In genomic region chr5:68744196-68744595, GRCh38 we compare ENCODE assay signal across 17 cellular contexts.
DNase-seq lines count a peak whose midpoint lies in the region; ATAC-seq, FAIRE-seq and TF ChIP-seq lines count a peak whose summit lies in the region.
"Had no signal": no experiment of that assay in that cellular context is flagged by ENCODE, and none has a peak within 500 bp of the region (broad histone marks: within the 10 kb centered on the region; RNA-seq: fewer than 3 reads in every experiment).

No MANE protein-coding gene starts in this region.

- peak overlapping the region; percentile 20 for H2BK12ac ChIP-seq in trophoblast cell (ENCODE audit: low read length)

- peak overlapping the region; percentile 27 to 76 (median 68) for H3K4me3 ChIP-seq in liver (ENCODE audit: low read depth in 1 of 3, low read length in 3 of 3)
- H3K4me3 ChIP-seq in HepG2 (replicated peaks in 1 of 3; ENCODE audit: insufficient read depth in 1 of 3, low read depth in 2 of 3, low read length in 3 of 3) = no peak overlapping the region
- no peak overlapping the region for H3K4me3 ChIP-seq in trophoblast cell (ENCODE audit: low read depth, low read length)
- no peak overlapping the region for H3K4me3 ChIP-seq in body of pancreas
- H3K4me3 ChIP-seq: BLaER1, Peyer's patch had no signal

- ATAC-seq in HepG2 = no peak
- no peak for ATAC-seq in body of pancreas
- ATAC-seq in GM21723 (IDR thresholded peaks at IDR 0.05; ENCODE audit: unreplicated experiment) = no peak

- H3K9me3 ChIP-seq in liver (ENCODE audit: control insufficient read depth in 4 of 4, low read length in 3 of 4) (no peaks in the 10 kb centered on the region), HepG2 (ENCODE audit: low read length) (no peaks in the 10 kb centered on the region), trophoblast cell (ENCODE audit: insufficient read depth, low read depth, low read length) (no peaks in the 10 kb centered on the region), body of pancreas (no peaks in the 10 kb centered on the region)
- H3K9me3 ChIP-seq: BLaER1, Peyer's patch had no signal

- TF ChIP-seq POLR2A in HepG2 (IDR thresholded peaks at IDR 0.05; ENCODE audit: insufficient read depth in 1 of 2, low read depth in 2 of 2, low read length in 2 of 2) (no peak), body of pancreas (IDR thresholded peaks at IDR 0.05) (no peak)

- no peaks in the 10 kb centered on the region for H3K79me2 ChIP-seq in HepG2 (ENCODE audit: insufficient read depth, low read length)
- H3K79me2 ChIP-seq in trophoblast cell (ENCODE audit: control insufficient read depth, insufficient read depth, low read length, poor library complexity) = no peaks in the 10 kb centered on the region

- WGBS in liver = 49% methylated on average over 4 of the region's 4 CpGs
- 11% methylated on average over 4 of the region's 4 CpGs for WGBS in HepG2 (ENCODE audit: low lambda C conversion rate)
- WGBS in trophoblast cell (ENCODE audit: extremely low coverage, insufficient coverage, insufficient read length) = no CpG with 5 or more reads among the region's 4 CpGs
- WGBS in body of pancreas, 2 donors = 76 to 85% methylated on average over 4 of the region's 4 CpGs

- in situ Hi-C loops in HepG2 (cut with HindIII; ENCODE audit: extremely low pct_ligation_motif_present, low pct_unique_long_range_greater_than_20kb) = no loop called here

- H3K4ac ChIP-seq in trophoblast cell (ENCODE audit: low read depth, low read length) = no peak overlapping the region

- DNase-seq in HepG2 (ENCODE audit: low spot score) = no peak
- DNase-seq in trophoblast cell = no peak
- no peak for DNase-seq in body of pancreas
- no peak for DNase-seq in NCI-H187 treated with DMSO at 0.1 percent for 48 hours (lab: John Stamatoyannopoulos, UW)
- DNase-seq: CD4-positive, alpha-beta T cell; COR-L47; Kasumi-1; NCI-H1417; NCI-H1694 treated with DMSO at 0.1 percent for 48 hours; NCI-H510A treated with DMSO at 0.1 percent for 48 hours; NCI-H748 treated with DMSO at 0.1 percent for 48 hours; Peyer's patch had no signal

- H4K8ac ChIP-seq in trophoblast cell (ENCODE audit: low read depth, low read length) = no peak overlapping the region

- H4K20me1 ChIP-seq in HepG2 (ENCODE audit: insufficient read depth, low read length) = no peaks in the 10 kb centered on the region
- H4K20me1 ChIP-seq: BLaER1 had no signal

- no peak for TF ChIP-seq EP300 in HepG2 (IDR thresholded peaks at IDR 0.05; ENCODE audit: low read depth in 2 of 2, low read length in 2 of 2)
- no peak for TF ChIP-seq EP300 in HepG2 (CRISPR knock-in tag; IDR thresholded peaks at IDR 0.05; ENCODE audit: borderline replicate concordance)

- no peak for TF ChIP-seq RAD21 in liver (IDR thresholded peaks at IDR 0.05)
- TF ChIP-seq RAD21 in HepG2 (CRISPR knock-in tag; IDR thresholded peaks at IDR 0.05) = no peak

- H3K23ac ChIP-seq in trophoblast cell (ENCODE audit: low read length) = no peak overlapping the region

- no peak for FAIRE-seq in HepG2 (lab: Jason Lieb, UNC)
- FAIRE-seq: G401.6 had no signal

- no peak overlapping the region for H2AK5ac ChIP-seq in trophoblast cell (ENCODE audit: low read length)

- H3K27ac ChIP-seq in liver (ENCODE audit: low read depth in 1 of 2, low read length in 2 of 2) (peak overlapping the region; percentile 92 to 95), HepG2 (ENCODE audit: extremely low read length, insufficient read depth, low read length) (no peak overlapping the region), angular gyrus (ENCODE audit: low read depth, low read length) (peak overlapping the region; percentile 77), trophoblast cell (ENCODE audit: low read depth, low read length) (no peak overlapping the region), body of pancreas (no peak overlapping the region)
- H3K27ac ChIP-seq: BLaER1, Peyer's patch had no signal

- no peak overlapping the region for H2AFZ ChIP-seq in HepG2 (ENCODE audit: low read length)
- no peak overlapping the region for H2AFZ ChIP-seq in trophoblast cell (ENCODE audit: insufficient read depth, low read length, poor library complexity)

- H3K9ac ChIP-seq in liver (ENCODE audit: low read depth in 1 of 2, low read length in 2 of 2) (peak overlapping the region; percentile 89 to 97), HepG2 (ENCODE audit: insufficient read depth, low read depth, low read length) (no peak overlapping the region), trophoblast cell (ENCODE audit: low read length) (no peak overlapping the region)
- H3K9ac ChIP-seq: BLaER1 had no signal

- no TSS peak for BruUV-seq in HepG2 (replicated peaks; lab: Mats Ljungman, UMichigan)

- H3K4me2 ChIP-seq in HepG2 (ENCODE audit: low read depth, low read length) (no peak overlapping the region), trophoblast cell (ENCODE audit: low read length) (no peak overlapping the region)
- H3K4me2 ChIP-seq: BLaER1 had no signal

- no peak overlapping the region for H2BK120ac ChIP-seq in trophoblast cell (ENCODE audit: insufficient read depth, low read length, poor library complexity)

- CTCF ChIA-PET in HepG2 (lab: Yijun Ruan, JAX; ENCODE audit: low intra/inter-chr PET ratio, low total read pairs) = no interaction called here

- no peaks in the 10 kb centered on the region for H3K27me3 ChIP-seq in liver (ENCODE audit: control insufficient read depth in 4 of 4, insufficient read depth in 4 of 4, low read length in 3 of 4)
- no peaks in the 10 kb centered on the region for H3K27me3 ChIP-seq in HepG2 (ENCODE audit: control insufficient read depth in 1 of 2, insufficient read depth in 2 of 2, low read length in 2 of 2)
- no peaks in the 10 kb centered on the region for H3K27me3 ChIP-seq in trophoblast cell (ENCODE audit: insufficient read depth, low read length)
- no peaks in the 10 kb centered on the region for H3K27me3 ChIP-seq in body of pancreas
- H3K27me3 ChIP-seq: Peyer's patch had no signal

- peaks cover 5 to 50% (median 19%) of the 10 kb centered on the region in 4 donors for H3K4me1 ChIP-seq in liver (ENCODE audit: control insufficient read depth in 4 of 4, insufficient read depth in 4 of 4, low read length in 3 of 4)
- no peaks in the 10 kb centered on the region for H3K4me1 ChIP-seq in HepG2 (ENCODE audit: insufficient read depth, low read length)
- H3K4me1 ChIP-seq in trophoblast cell (ENCODE audit: control insufficient read depth in 1 of 2, insufficient read depth in 2 of 2, low read length in 2 of 2) = peaks cover 0 to 1% of the 10 kb centered on the region in 2 experiments
- peaks cover 9% of the 10 kb centered on the region for H3K4me1 ChIP-seq in body of pancreas
- H3K4me1 ChIP-seq: Peyer's patch had no signal

- no peak overlapping the region for H3K18ac ChIP-seq in trophoblast cell (ENCODE audit: low read length)

- H3K14ac ChIP-seq in trophoblast cell (ENCODE audit: low read length) = no peak overlapping the region

- no peak overlapping the region for H2BK5ac ChIP-seq in trophoblast cell (ENCODE audit: low read depth, low read length, poor library complexity)

- no peaks in the 10 kb centered on the region for H3K79me1 ChIP-seq in trophoblast cell (ENCODE audit: low read length)

- H3K36me3 ChIP-seq in liver (ENCODE audit: control insufficient read depth in 4 of 4, insufficient read depth in 3 of 4, low read depth in 1 of 4, low read length in 3 of 4) (peaks cover 0 to 7% (median 0%) of the 10 kb centered on the region in 4 donors), HepG2 (replicated peaks in 1 of 2; ENCODE audit: control insufficient read depth in 1 of 2, insufficient read depth in 2 of 2, low read length in 2 of 2) (no peaks in the 10 kb centered on the region), trophoblast cell (ENCODE audit: control insufficient read depth in 1 of 2, insufficient read depth in 2 of 2, low read length in 2 of 2) (no peaks in the 10 kb centered on the region), body of pancreas (replicated peaks in 1 of 2; ENCODE audit: insufficient read depth in 1 of 2, low read depth in 2 of 2) (no peaks in the 10 kb centered on the region)
- H3K36me3 ChIP-seq: BLaER1, Peyer's patch had no signal

- H4K12ac ChIP-seq in trophoblast cell (ENCODE audit: low read depth, low read length) = no peak overlapping the region

- POLR2A ChIA-PET in HepG2 (lab: Yijun Ruan, JAX) = no interaction called here

- TF ChIP-seq CTCF in liver (IDR thresholded peaks at IDR 0.05; ENCODE audit: low read depth, low read length, missing input control) = no peak
- TF ChIP-seq CTCF in HepG2 (CRISPR knock-in tag; IDR thresholded peaks at IDR 0.05) = no peak
- no peak for TF ChIP-seq CTCF in body of pancreas (IDR thresholded peaks at IDR 0.05)

- intact Hi-C loops in HepG2 (cut with micrococcal nuclease; ENCODE audit: unreplicated experiment) = no loop called here
- intact Hi-C loops in body of pancreas (cut with DNase I) = no loop called here

- H4K91ac ChIP-seq in trophoblast cell (ENCODE audit: low read depth, low read length) = no peak overlapping the region

TF ChIP-seq in liver, 16 proteins besides CTCF, POLR2A, EP300 and RAD21 (continues in another document):
- TF ChIP-seq FOXA1 (IDR thresholded peaks at IDR 0.05) (no peak), SP1 (IDR thresholded peaks at IDR 0.05) (no peak), JUND (IDR thresholded peaks at IDR 0.05) (no peak), YY1 (IDR thresholded peaks at IDR 0.05) (no peak), EGR1 (IDR thresholded peaks at IDR 0.05; ENCODE audit: low read depth in 2 of 2) (no peak)

Comparison
In these comparisons a context has a peak if more than half of its experiments do, and no peak if none do; other contexts are left out.
1. H3K27ac ChIP-seq: peak in liver (2 of 2) and angular gyrus (single experiment); none in HepG2 (single experiment), trophoblast cell (single experiment) and body of pancreas (0 of 4).
2. H3K4me3 ChIP-seq: peak in liver (3 of 3); none in HepG2 (0 of 3), trophoblast cell (single experiment) and body of pancreas (0 of 2).
3. H3K9ac ChIP-seq: peak in liver (2 of 2); none in HepG2 (single experiment) and trophoblast cell (single experiment).